Comparison of ENCODE assay signal across 8 cellular contexts in the genomic region with DNA sequence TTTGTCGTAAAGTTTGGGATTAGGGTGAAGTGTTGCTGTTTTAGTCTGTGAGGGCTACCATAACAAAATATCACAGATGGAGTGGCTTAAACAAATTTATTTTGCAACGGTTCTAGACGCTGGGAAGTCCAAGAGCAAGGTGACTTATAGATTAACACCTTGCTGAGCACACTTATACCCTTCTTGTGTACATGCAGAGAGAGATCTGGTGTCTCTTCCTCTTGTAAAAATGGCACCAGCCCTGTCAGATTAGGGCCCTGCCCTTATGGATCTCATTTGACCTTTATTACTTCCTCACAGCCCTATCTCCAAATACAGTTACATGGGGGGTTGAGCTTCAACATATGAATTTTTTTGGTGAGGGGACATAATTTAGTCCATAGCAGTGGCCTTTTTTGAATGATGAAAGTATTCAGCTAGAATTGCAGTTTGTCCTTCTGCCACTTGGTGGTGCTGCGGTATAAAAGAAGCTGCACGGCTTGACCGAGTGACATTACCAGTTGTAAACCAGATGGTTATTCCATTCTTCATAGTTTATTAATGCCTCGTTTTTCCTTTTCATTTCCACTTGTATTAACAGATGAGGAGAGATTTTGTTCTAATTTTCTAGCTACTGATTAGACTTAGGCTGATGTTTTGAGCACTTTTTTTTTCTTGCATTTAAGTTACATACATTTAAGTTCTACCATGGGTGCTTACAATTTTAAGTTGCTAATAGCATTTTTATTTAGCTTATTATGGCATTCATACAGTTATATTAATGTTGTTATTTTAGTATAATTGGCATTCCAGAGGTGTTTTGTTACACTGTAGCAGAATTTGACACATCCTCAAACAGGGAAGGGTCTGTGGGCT. TPM values are rescaled to one million over a fixed set of nuclear protein-coding genes. Genes with fewer than 3 reads are reported as not detected.
DNase-seq lines count a peak whose midpoint lies in the region; ATAC-seq and TF ChIP-seq lines count a peak whose summit lies in the region.

No MANE protein-coding gene starts in this region.

- H3K27ac Mint-ChIP-seq in Calu3 (ENCODE audit: unreplicated experiment), result no peak overlapping the region
- peak overlapping the region; percentile 31 for H3K27ac Mint-ChIP-seq in activated T-cell treated with anti-CD3 and anti-CD28 coated beads, Interleukin-2, amount 50 U/mL, for 72 hours

- H3K23ac ChIP-seq in neuronal stem cell (ENCODE audit: low read depth, low read length, poor library complexity), result no peak overlapping the region

- intact Hi-C loops in Calu3 (cut with micrococcal nuclease; ENCODE audit: unreplicated experiment), result loop anchor here (1.0 to 5.0 kb wide), 3 partner anchors 334 to 610 kb away; a partner anchor contains a TSS
- intact Hi-C loops in PC-3 (cut with micrococcal nuclease), result loop anchor here (1.0 to 2.0 kb wide), 4 partner anchors 42 to 610 kb away; no protein-coding TSS in a partner anchor

- H3K79me1 ChIP-seq in neuronal stem cell (ENCODE audit: low read depth, low read length), result no peaks in the 10 kb centered on the region

- no peak overlapping the region for H3K4ac ChIP-seq in neuronal stem cell (ENCODE audit: low read length)

- H2BK120ac ChIP-seq in neuronal stem cell (ENCODE audit: low read depth, low read length), result no peak overlapping the region

- peaks cover 46% of the 10 kb centered on the region for H3K36me3 Mint-ChIP-seq in Calu3 (ENCODE audit: insufficient read depth, unreplicated experiment)
- H3K36me3 Mint-ChIP-seq in activated T-cell treated with anti-CD3 and anti-CD28 coated beads, Interleukin-2, amount 50 U/mL, for 72 hours (ENCODE audit: insufficient read depth in 2 of 2), result peaks cover 3 to 19% of the 10 kb centered on the region in 2 donors

- DNase-seq in Calu3, result peak; percentile 79
- DNase-seq in PC-3, result peak; percentile 90
- peak; percentile 75 to 79 for DNase-seq in activated T-cell treated with anti-CD3 and anti-CD28 coated beads, Interleukin-2, amount 50 U/mL, for 72 hours
- peak; percentile 86 for DNase-seq in fibroblast of peridontal ligament (ENCODE audit: extremely low read depth)
- peak; percentile 66 for DNase-seq in neuronal stem cell (ENCODE audit: low spot score)
- DNase-seq in superior temporal gyrus (ENCODE audit: extremely low spot score), result peak; percentile 96

- H3K4me1 Mint-ChIP-seq in Calu3 (ENCODE audit: low read depth, unreplicated experiment), result no peaks in the 10 kb centered on the region
- peaks cover 16% of the 10 kb centered on the region for H3K4me1 Mint-ChIP-seq in activated T-cell treated with anti-CD3 and anti-CD28 coated beads, Interleukin-2, amount 50 U/mL, for 72 hours (ENCODE audit: low read depth)

- peaks cover 3% of the 10 kb centered on the region; the same call in 1 of the 2 replicates for H3K36me3 ChIP-seq in PC-3 (ENCODE audit: low read depth, low read length)
- peaks cover 5 to 96% of the 10 kb centered on the region in 2 donors for H3K36me3 ChIP-seq in neuronal stem cell (replicated peaks in 1 of 2; ENCODE audit: control insufficient read depth in 2 of 2, insufficient read depth in 2 of 2, low read length in 2 of 2)

- no peak overlapping the region for H4K8ac ChIP-seq in neuronal stem cell (ENCODE audit: low read depth, low read length)

- POLR2A ChIA-PET in PC-3 (lab: Charles Lee; ENCODE audit: unreplicated experiment), result no interaction called here

- no peaks in the 10 kb centered on the region for H3K9me3 Mint-ChIP-seq in Calu3 (ENCODE audit: low read depth, unreplicated experiment)
- H3K9me3 Mint-ChIP-seq in activated T-cell treated with anti-CD3 and anti-CD28 coated beads, Interleukin-2, amount 50 U/mL, for 72 hours, result no peaks in the 10 kb centered on the region

- H3F3A ChIP-seq in PC-3 (ENCODE audit: low read length, unreplicated experiment), result no peaks in the 10 kb centered on the region

- no peaks in the 10 kb centered on the region for H3K27me3 Mint-ChIP-seq in Calu3 (ENCODE audit: unreplicated experiment)
- no peaks in the 10 kb centered on the region for H3K27me3 Mint-ChIP-seq in activated T-cell treated with anti-CD3 and anti-CD28 coated beads, Interleukin-2, amount 50 U/mL, for 72 hours (ENCODE audit: low read depth)

- no peaks in the 10 kb centered on the region for H3K9me3 ChIP-seq in PC-3 (ENCODE audit: low read length)
- no peaks in the 10 kb centered on the region for H3K9me3 ChIP-seq in neuronal stem cell (replicated peaks in 1 of 2; ENCODE audit: control insufficient read depth in 2 of 2, insufficient read depth in 1 of 2, low read depth in 1 of 2, low read length in 2 of 2)

- no peaks in the 10 kb centered on the region for H3K9me2 ChIP-seq in PC-3 (replicated peaks; ENCODE audit: low read length)

- H2BK12ac ChIP-seq in neuronal stem cell (ENCODE audit: low read length), result no peak overlapping the region

- H2BK5ac ChIP-seq in neuronal stem cell (ENCODE audit: low read length), result no peak overlapping the region

- no peak overlapping the region for H3K4me2 ChIP-seq in PC-3 (ENCODE audit: low read length)
- no peak overlapping the region for H3K4me2 ChIP-seq in neuronal stem cell (ENCODE audit: insufficient read depth, low read length, poor library complexity, severe bottlenecking)

- H2AK5ac ChIP-seq in neuronal stem cell (ENCODE audit: low read depth, low read length), result no peak overlapping the region

- H3K4me3 Mint-ChIP-seq in Calu3 (ENCODE audit: low read depth, unreplicated experiment), result no peak overlapping the region
- H3K4me3 Mint-ChIP-seq in activated T-cell treated with anti-CD3 and anti-CD28 coated beads, Interleukin-2, amount 50 U/mL, for 72 hours, result no peak overlapping the region

- CTCF ChIA-PET in Calu3 (lab: Charles Lee), result interaction anchor here (0.6 to 1.7 kb wide), 11 partner anchors 14 to 1224 kb away, joined by 3 to 9 read pairs (median 4); a partner anchor contains a TSS
- CTCF ChIA-PET in PC-3 (lab: Charles Lee), result interaction anchor here (0.6 to 1.3 kb wide), 7 partner anchors 16 to 535 kb away, joined by 3 to 5 read pairs (median 4); no protein-coding TSS in a partner anchor

- H3K9ac ChIP-seq in PC-3 (ENCODE audit: low read length) (no peak overlapping the region), neuronal stem cell (ENCODE audit: low read depth, low read length, poor library complexity) (no peak overlapping the region)

- no peak overlapping the region for H3K14ac ChIP-seq in neuronal stem cell (ENCODE audit: low read length)

- peaks cover 11% of the 10 kb centered on the region for H3K4me1 ChIP-seq in PC-3 (ENCODE audit: insufficient read depth, low read length)
- no peaks in the 10 kb centered on the region for H3K4me1 ChIP-seq in neuronal stem cell (ENCODE audit: control insufficient read depth in 2 of 2, insufficient read depth in 1 of 2, low read depth in 1 of 2, low read length in 2 of 2)

- H3K4me3 ChIP-seq in PC-3 (ENCODE audit: low read length) (no peak overlapping the region), neuronal stem cell (ENCODE audit: low read length in 2 of 2) (no peak overlapping the region)

- H2BK15ac ChIP-seq in neuronal stem cell (ENCODE audit: low read length), result no peak overlapping the region

- H4K91ac ChIP-seq in neuronal stem cell (ENCODE audit: low read depth, low read length, poor library complexity), result no peak overlapping the region

- H3K27ac ChIP-seq in PC-3 (ENCODE audit: low read length) (no peak overlapping the region), neuronal stem cell (replicated peaks; ENCODE audit: low read length) (no peak overlapping the region)

- ATAC-seq in GM19455 (IDR thresholded peaks at IDR 0.05; ENCODE audit: unreplicated experiment) (peak; percentile 82), HG03521 (IDR thresholded peaks at IDR 0.05; ENCODE audit: unreplicated experiment) (peak; percentile 80), PC-3 (peak; percentile 78)
- peak; percentile 62 to 68 for ATAC-seq in activated T-cell treated with anti-CD3 and anti-CD28 coated beads, Interleukin-2, amount 50 U/mL, for 72 hours (replicated peaks in 1 of 2)

- H3K27me3 ChIP-seq in PC-3 (ENCODE audit: low read length) (no peaks in the 10 kb centered on the region), neuronal stem cell (ENCODE audit: control insufficient read depth in 3 of 3, insufficient read depth in 3 of 3, low read depth in 1 of 3, low read length in 3 of 3) (no peaks in the 10 kb centered on the region)

- no peaks in the 10 kb centered on the region for H4K20me1 ChIP-seq in PC-3 (ENCODE audit: low read length)

- WGBS in neuronal stem cell (ENCODE audit: extremely low coverage in 2 of 2, insufficient read length in 2 of 2, insufficient replicate concordance in 1 of 2), 2 donors, result no CpG with 5 or more reads among the region's 7 CpGs

- no peak overlapping the region for H3K18ac ChIP-seq in neuronal stem cell (ENCODE audit: low read length)

- H2AFZ ChIP-seq in PC-3 (ENCODE audit: low read length) (no peak overlapping the region), neuronal stem cell (ENCODE audit: low read length) (no peak overlapping the region)

- BruUV-seq in Calu3 (replicated peaks; lab: Mats Ljungman, UMichigan) (no TSS peak), PC-3 (replicated peaks; lab: Mats Ljungman, UMichigan) (no TSS peak)

- peak; percentile 79 for TF ChIP-seq CTCF in Calu3 (IDR thresholded peaks at IDR 0.05; ENCODE audit: unreplicated experiment)
- peak; percentile 97 for TF ChIP-seq CTCF in PC-3 (conservative IDR thresholded peaks at IDR 0.05; ENCODE audit: low read depth, low read length)

- H3K79me2 ChIP-seq in PC-3 (ENCODE audit: low read length), result peaks cover 31% of the 10 kb centered on the region

RNA-seq across cellular contexts. Expression of a gene that starts 19.4 kb away (rescaled TPM):
- total RNA-seq in Calu3 (2022) (56.0 and 57.8 TPM in 2 replicates), PC-3 (2014; rRNA removed) (26.7 and 33.6 TPM in 2 replicates)
- total RNA-seq in activated T-cell treated with anti-CD3 and anti-CD28 coated beads, Interleukin-2, amount 50 U/mL, for 72 hours, result 100 to 1,000 TPM; 113 to 138 TPM
- 36.6 TPM for polyA plus RNA-seq in neuronal stem cell (2013, experiment 1 of 2)
- polyA plus RNA-seq in neuronal stem cell (2013, experiment 2 of 2), result 40.3 TPM
